Comparison of ENCODE assay signal across 8 cellular contexts in the genomic region with DNA sequence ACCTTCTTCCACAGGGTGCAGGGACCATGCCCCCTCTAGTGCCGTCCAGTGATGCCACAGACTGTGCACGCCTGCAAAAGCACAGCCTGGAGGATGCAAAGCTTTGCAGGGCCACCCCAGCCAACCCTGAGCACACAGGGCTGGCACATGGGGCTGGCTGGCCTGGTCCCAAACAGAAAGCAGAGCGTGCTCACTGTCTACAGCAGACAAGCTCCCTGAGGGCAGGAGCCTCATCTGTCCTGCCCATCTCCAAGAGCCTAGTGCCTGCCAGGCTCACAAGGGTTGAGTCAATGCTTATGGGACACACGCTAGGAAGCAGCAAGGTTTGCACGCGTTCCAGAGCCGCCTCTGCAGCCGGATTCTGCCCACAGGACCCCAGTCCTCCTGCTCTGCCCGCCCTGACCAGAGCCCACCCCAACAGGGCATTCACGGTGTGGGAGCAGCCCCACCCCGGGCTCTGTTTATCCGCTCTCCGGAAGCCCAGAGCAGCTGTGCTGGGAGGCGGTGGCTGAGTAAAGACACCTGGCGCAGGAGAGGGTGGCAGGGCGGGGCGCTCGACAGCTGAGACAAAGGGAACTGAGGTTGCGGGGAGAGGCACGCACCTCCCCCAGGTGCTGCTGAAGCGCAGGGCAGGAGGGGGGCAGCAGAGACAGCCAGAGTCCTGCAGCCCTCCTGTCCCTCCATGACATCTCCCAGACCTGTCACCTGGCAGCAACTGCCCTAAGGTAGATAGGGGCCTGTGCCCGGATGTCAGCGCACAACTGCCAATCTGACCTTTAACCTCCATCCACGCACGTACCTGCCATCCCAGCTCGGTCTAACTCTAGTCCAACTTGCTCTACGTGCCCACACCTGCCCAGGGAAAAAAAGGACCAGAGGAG. TPM values are rescaled to one million over a fixed set of nuclear protein-coding genes. Genes with fewer than 3 reads are reported as not detected.
DNase-seq lines count a peak whose midpoint lies in the region; ATAC-seq, FAIRE-seq and TF ChIP-seq lines count a peak whose summit lies in the region.

No MANE protein-coding gene starts in this region.

- no peak overlapping the region for H2BK120ac ChIP-seq in H9 (ENCODE audit: low read depth, low read length, poor library complexity, severe bottlenecking)

- TF ChIP-seq CTCF in H9 (conservative IDR thresholded peaks at IDR 0.05): no peak
- no peak for TF ChIP-seq CTCF in progenitor cell of endocrine pancreas (IDR thresholded peaks at IDR 0.05; ENCODE audit: unreplicated experiment)

- H4K20me1 ChIP-seq in H9 (ENCODE audit: control insufficient read depth, insufficient read depth, insufficient read length): no peaks in the 10 kb centered on the region

- no peak overlapping the region for H2AK5ac ChIP-seq in H9 (ENCODE audit: insufficient read length, low read length)

- DNase-seq in H9 (peak; percentile 73), NCI-H345 (lab: John Stamatoyannopoulos, UW) (peak; percentile 94), progenitor cell of endocrine pancreas (ENCODE audit: low spot score, unreplicated experiment) (no peak), putamen (ENCODE audit: low spot score) (no peak), GM12892 (ENCODE audit: insufficient read length) (no peak), G401 (ENCODE audit: low spot score) (no peak)
- DNase-seq in central memory CD4-positive, alpha-beta T cell: peak; percentile 58

- no peak for ATAC-seq in GM21447 (IDR thresholded peaks at IDR 0.05; ENCODE audit: unreplicated experiment)

- H3K9ac ChIP-seq in H9 (ENCODE audit: extremely low read depth, insufficient read length, low read length): no peak overlapping the region

- H3K27ac ChIP-seq in H9 (ENCODE audit: insufficient read length, low read depth, low read length): no peak overlapping the region

- H3K4me2 ChIP-seq in H9 (ENCODE audit: insufficient read depth, insufficient read length, low read length): peak overlapping the region; percentile 75

- in situ Hi-C loops in G401 (cut with HindIII; ENCODE audit: low sequenced_read_pairs): no loop called here

- peak overlapping the region; percentile 72 to 82 for H3K4me3 Mint-ChIP-seq in H9
- peak overlapping the region; percentile 68 for H3K4me3 Mint-ChIP-seq in progenitor cell of endocrine pancreas (ENCODE audit: low read depth)

- H3K56ac ChIP-seq in H9 (ENCODE audit: insufficient read length, low read depth, low read length): no peak overlapping the region

- H2BK20ac ChIP-seq in H9 (ENCODE audit: low read depth, low read length, poor library complexity, severe bottlenecking): no peak overlapping the region

- no peak overlapping the region for H4K5ac ChIP-seq in H9 (ENCODE audit: insufficient read length, low read depth, low read length)

- H3K23ac ChIP-seq in H9 (ENCODE audit: insufficient read length, low read depth, low read length): no peak overlapping the region

- H3K27me3 Mint-ChIP-seq in H9 (ENCODE audit: low read depth): peaks cover 54% of the 10 kb centered on the region
- H3K27me3 Mint-ChIP-seq in progenitor cell of endocrine pancreas: peaks cover 51% of the 10 kb centered on the region

- no peak overlapping the region for H2BK5ac ChIP-seq in H9 (ENCODE audit: insufficient read length, low read length)

- H3K23me2 ChIP-seq in H9 (ENCODE audit: insufficient read length, low read depth, low read length, poor library complexity, severe bottlenecking): peaks cover 14% of the 10 kb centered on the region

- H4K91ac ChIP-seq in H9 (ENCODE audit: insufficient read length, low read depth, low read length): no peak overlapping the region

- no peak overlapping the region; the same call in 1 of the 2 replicates for H3K14ac ChIP-seq in H9 (ENCODE audit: insufficient read depth, low read length)

- H3K27me3 ChIP-seq in H9 (ENCODE audit: insufficient read depth, low read length): peaks cover 7% of the 10 kb centered on the region; the same call in 1 of the 2 replicates

- no peak overlapping the region for H2AFZ ChIP-seq in H9 (ENCODE audit: low read length)

- no peak overlapping the region for H4K8ac ChIP-seq in H9 (replicated peaks; ENCODE audit: insufficient read length, low read depth, low read length)

- no peak overlapping the region for H3T11ph ChIP-seq in H9 (ENCODE audit: low read length)

- H3K9me3 Mint-ChIP-seq in H9: no peaks in the 10 kb centered on the region; a peak in 2 of 5 replicates
- H3K9me3 Mint-ChIP-seq in progenitor cell of endocrine pancreas (ENCODE audit: low read depth): no peaks in the 10 kb centered on the region

- no CpG with 5 or more reads among the region's 27 CpGs for WGBS in H9 (ENCODE audit: extremely low coverage, insufficient read length, low lambda C conversion rate)

- no peaks in the 10 kb centered on the region for H3K79me2 ChIP-seq in H9 (ENCODE audit: insufficient read depth, low read length)

- H3K4me1 Mint-ChIP-seq in H9 (peaks cover 47 to 64% of the 10 kb centered on the region in 2 experiments), progenitor cell of endocrine pancreas (ENCODE audit: low read depth) (peaks cover 31% of the 10 kb centered on the region)

- H3K27ac Mint-ChIP-seq in H9 (no peak overlapping the region), progenitor cell of endocrine pancreas (no peak overlapping the region)

- H3K18ac ChIP-seq in H9 (ENCODE audit: insufficient read length, low read depth, low read length): no peak overlapping the region

- H3K4me1 ChIP-seq in H9 (ENCODE audit: insufficient read depth, low read length): peaks cover 5% of the 10 kb centered on the region; the same call in 1 of the 2 replicates

- FAIRE-seq in GM12892 (lab: Jason Lieb, UNC): no peak

- no peak overlapping the region for H2BK12ac ChIP-seq in H9 (ENCODE audit: insufficient read length, low read depth, low read length)

- no peak overlapping the region for H3K4ac ChIP-seq in H9 (ENCODE audit: low read depth, low read length)

- H3K79me1 ChIP-seq in H9 (ENCODE audit: insufficient read depth, low read depth, low read length, poor library complexity, severe bottlenecking): no peaks in the 10 kb centered on the region

- no peaks in the 10 kb centered on the region for H3K9me3 ChIP-seq in H9 (ENCODE audit: control insufficient read depth, low read depth, low read length)

- TF ChIP-seq POLR2A in GM12892 (IDR thresholded peaks at IDR 0.05; ENCODE audit: low read depth, low read length): no peak

- H3K36me3 Mint-ChIP-seq in H9 (ENCODE audit: insufficient read depth in 1 of 3, low read depth in 3 of 3) (peaks cover 0 to 3% (median 0%) of the 10 kb centered on the region in 3 experiments; a peak in 3 of 7 replicates), progenitor cell of endocrine pancreas (ENCODE audit: insufficient read depth) (no peaks in the 10 kb centered on the region)

- no peak overlapping the region for H2BK15ac ChIP-seq in H9 (ENCODE audit: low read depth, low read length)

RNA-seq across cellular contexts. Expression of gene KCNH2, which starts 4.3 kb away (rescaled TPM):
- total RNA-seq in H9 (2021) (4.3 and 4.5 TPM in 2 replicates), progenitor cell of endocrine pancreas (6.9 and 9.4 TPM in 2 replicates)
- 0.11 TPM for polyA plus RNA-seq in GM12892 (2012; ENCODE audit: missing spikeins)
- 10.8 and 11.5 TPM in 2 replicates for total RNA-seq in G401 (2014; rRNA removed; shearing (Covaris generic))

RNA-seq across cellular contexts. Expression of gene NOS3, which starts 17.0 kb away (rescaled TPM):
- total RNA-seq in H9 (2021) (4.5 and 4.7 TPM in 2 replicates), progenitor cell of endocrine pancreas (0.74 and 1.1 TPM in 2 replicates)
- polyA plus RNA-seq in GM12892 (2012; ENCODE audit: missing spikeins): 0.23 TPM
- 34.5 and 41.6 TPM in 2 replicates for total RNA-seq in G401 (2014; rRNA removed; shearing (Covaris generic))

RNA-seq across cellular contexts. Expression of gene ATG9B, which starts 50.5 kb away (rescaled TPM):
- total RNA-seq in H9 (2021) (1.5 and 2.0 TPM in 2 replicates), progenitor cell of endocrine pancreas (0.58 and 0.79 TPM in 2 replicates)
- polyA plus RNA-seq in GM12892 (2012; ENCODE audit: missing spikeins): 0.25 TPM
- 0.34 and 0.49 TPM in 2 replicates for total RNA-seq in G401 (2014; rRNA removed; shearing (Covaris generic))

RNA-seq across cellular contexts. Expression of gene ABCB8, which starts 54.4 kb away (rescaled TPM):
- 22.1 and 23.9 TPM in 2 replicates for total RNA-seq in H9 (2021)
- 36.0 and 36.2 TPM in 2 replicates for total RNA-seq in progenitor cell of endocrine pancreas
- 8.2 TPM for polyA plus RNA-seq in GM12892 (2012; ENCODE audit: missing spikeins)
- 34.0 and 57.0 TPM in 2 replicates for total RNA-seq in G401 (2014; rRNA removed; shearing (Covaris generic))

Comparison
In these comparisons a context has a peak if more than half of its experiments do, and no peak if none do; other contexts are left out.
1. DNase-seq: peak in H9 (single experiment), NCI-H345 (single experiment) and central memory CD4-positive, alpha-beta T cell (single experiment); none in progenitor cell of endocrine pancreas (single experiment), putamen (single experiment), GM12892 (single experiment) and G401 (single experiment).